Comparison of ENCODE assay signal across 22 cellular contexts in the genomic region with DNA sequence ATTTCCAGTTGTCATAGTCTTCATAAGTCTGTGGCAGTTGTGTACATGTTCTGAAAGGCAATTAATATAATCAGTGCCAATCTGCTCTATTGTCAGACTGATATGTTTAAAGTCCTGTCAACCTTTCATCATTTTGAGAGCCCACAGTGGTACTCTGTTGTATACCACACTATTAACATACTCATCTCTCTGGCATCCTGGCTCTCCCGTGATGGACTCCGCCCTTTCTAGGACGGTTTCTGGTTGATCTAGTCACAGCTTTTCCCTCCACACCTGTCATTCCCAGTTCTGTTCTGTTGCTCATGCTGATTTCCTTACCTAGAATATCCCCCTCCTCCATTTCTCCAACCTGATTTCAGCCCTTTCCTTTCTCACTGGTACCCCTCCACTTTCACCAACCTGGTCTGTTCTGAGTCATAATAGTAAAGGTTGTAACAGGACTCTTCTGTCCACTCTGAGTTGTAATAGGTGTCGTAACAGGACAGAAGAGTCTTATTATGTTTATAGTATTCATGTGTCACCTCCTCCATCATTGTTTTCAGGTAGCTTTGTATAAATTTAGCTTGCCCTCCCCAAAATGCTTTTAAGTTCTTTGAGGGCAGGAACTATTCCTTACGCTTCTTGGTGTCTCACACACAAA. TPM values are rescaled to one million over a fixed set of nuclear protein-coding genes. Genes with fewer than 3 reads are reported as not detected.
A peak's percentile ranks its signal among the peaks of the same experiment; 100 is the strongest.
DNase-seq lines count a peak whose midpoint lies in the region; ATAC-seq and TF ChIP-seq lines count a peak whose summit lies in the region.
"Had no signal": no experiment of that assay in that cellular context is flagged by ENCODE, and none has a peak within 500 bp of the region (broad histone marks: within the 10 kb centered on the region; RNA-seq: fewer than 3 reads in every experiment).

No MANE protein-coding gene starts in this region.

- no peaks in the 10 kb centered on the region for H3K9me3 Mint-ChIP-seq in T-helper 2 cell treated with Interferon-gamma antibody and Interleukin-4, amounts not matched to agents 5 μg/mL and 100 μg/mL, for 36 hours
- H3K9me3 Mint-ChIP-seq: activated naive CD8-positive, alpha-beta T cell treated with anti-CD3 and anti-CD28 coated beads for 36 hours; activated T-helper 17 cell treated with anti-CD3 and anti-CD28 coated beads, Interleukin-2, amount 50 U/mL, for 72 hours; nephron progenitor cell had no signal

- WGBS in smooth muscle cell (ENCODE audit: low lambda C conversion rate): 84% methylated on average over 5 of the region's 5 CpGs

- ATAC-seq in GM21737 (IDR thresholded peaks at IDR 0.05; ENCODE audit: unreplicated experiment) (no peak), HG02973 (IDR thresholded peaks at IDR 0.05; ENCODE audit: unreplicated experiment) (no peak)
- ATAC-seq: activated CD4-positive, CD25-positive, alpha-beta regulatory T cell treated with anti-CD3 and anti-CD28 coated beads, Interleukin-2, amount 50 U/mL, for 24 hours; activated T-helper 17 cell treated with anti-CD3 and anti-CD28 coated beads, Interleukin-2, amount 50 U/mL, for 72 hours; stimulated activated naive CD8-positive, alpha-beta T cell treated with anti-CD3 and anti-CD28 coated beads, Interleukin-15, Interleukin-2, amounts not matched to agents 100 U/mL and 50 U/mL, for 24 hours had no signal

- no peak overlapping the region for H3K27ac Mint-ChIP-seq in T-helper 2 cell treated with Interferon-gamma antibody and Interleukin-4, amounts not matched to agents 5 μg/mL and 100 μg/mL, for 36 hours
- H3K27ac Mint-ChIP-seq: activated naive CD8-positive, alpha-beta T cell treated with anti-CD3 and anti-CD28 coated beads for 36 hours; activated T-helper 17 cell treated with anti-CD3 and anti-CD28 coated beads, Interleukin-2, amount 50 U/mL, for 72 hours; nephron progenitor cell had no signal

- H2AFZ ChIP-seq in smooth muscle cell (ENCODE audit: low read depth): no peak overlapping the region

- DNase-seq in NCI-H748 (lab: John Stamatoyannopoulos, UW; ENCODE audit: unreplicated experiment) (peak; percentile 16), NCI-H748 treated with DMSO at 0.1 percent for 48 hours (lab: John Stamatoyannopoulos, UW) (no peak), MG63 (peak; percentile 49), epithelial cell of esophagus (ENCODE audit: low read depth) (peak; percentile 87), smooth muscle cell (lab: John Stamatoyannopoulos, UW; ENCODE audit: unreplicated experiment) (no peak)
- DNase-seq in T-helper 2 cell treated with Interferon-gamma antibody and Interleukin-4, amounts not matched to agents 5 μg/mL and 100 μg/mL, for 36 hours (ENCODE audit: low spot score): no peak
- DNase-seq: activated naive CD8-positive, alpha-beta T cell treated with anti-CD3 and anti-CD28 coated beads for 36 hours; foreskin melanocyte; NCI-H1092 treated with DMSO at 0.1 percent for 48 hours; NCI-H2029 treated with DMSO at 0.1 percent for 48 hours; NCI-H510A; nephron progenitor cell; SIG-M5; stimulated activated naive CD8-positive, alpha-beta T cell treated with anti-CD3 and anti-CD28 coated beads, Interleukin-15, Interleukin-2, amounts not matched to agents 100 U/mL and 50 U/mL, for 24 hours had no signal

- peaks cover 5% of the 10 kb centered on the region for H3K79me2 ChIP-seq in smooth muscle cell (ENCODE audit: low read depth)

- H3K9me3 ChIP-seq in MG63 (no peaks in the 10 kb centered on the region), smooth muscle cell (replicated peaks; ENCODE audit: low read depth) (no peaks in the 10 kb centered on the region)
- H3K9me3 ChIP-seq: BLaER1 treated with 17β-estradiol and CSF1 and Interleukin-3, amounts not matched to agents 10 nM and 100 nM; tibial nerve had no signal

- H3K4me3 ChIP-seq in MG63 (no peak overlapping the region), epithelial cell of esophagus (ENCODE audit: low read length) (no peak overlapping the region), smooth muscle cell (no peak overlapping the region)
- H3K4me3 ChIP-seq: BLaER1 treated with 17β-estradiol and CSF1 and Interleukin-3, amounts not matched to agents 10 nM and 100 nM; tibial nerve had no signal

- H3K27ac ChIP-seq in smooth muscle cell (ENCODE audit: low read depth): peak overlapping the region; percentile 39
- H3K27ac ChIP-seq: 22Rv1; BLaER1 treated with 17β-estradiol and CSF1 and Interleukin-3, amounts not matched to agents 10 nM and 100 nM; KMS-11; tibial nerve had no signal

- no peaks in the 10 kb centered on the region for H3K4me1 ChIP-seq in smooth muscle cell (ENCODE audit: low read depth)

- H3F3A ChIP-seq in smooth muscle cell (ENCODE audit: low read depth): peaks cover 4% of the 10 kb centered on the region

- H3K36me3 ChIP-seq in MG63 (peaks cover 36% of the 10 kb centered on the region), smooth muscle cell (ENCODE audit: low read depth) (no peaks in the 10 kb centered on the region)

- TF ChIP-seq CTCF in epithelial cell of esophagus (IDR thresholded peaks at IDR 0.05; ENCODE audit: insufficient read depth, low read depth, low read length, missing control alignments): no peak
- TF ChIP-seq CTCF in smooth muscle cell (IDR thresholded peaks at IDR 0.05; ENCODE audit: borderline replicate concordance, insufficient read depth, poor library complexity, severe bottlenecking): no peak

- H3K9ac ChIP-seq in smooth muscle cell (ENCODE audit: low read depth): no peak overlapping the region
- H3K9ac ChIP-seq: BLaER1 treated with 17β-estradiol and CSF1 and Interleukin-3, amounts not matched to agents 10 nM and 100 nM; KMS-11 had no signal

- peaks cover 33% of the 10 kb centered on the region for H3K36me3 Mint-ChIP-seq in T-helper 2 cell treated with Interferon-gamma antibody and Interleukin-4, amounts not matched to agents 5 μg/mL and 100 μg/mL, for 36 hours (ENCODE audit: low read depth)

- no peak overlapping the region for H3K4me3 Mint-ChIP-seq in T-helper 2 cell treated with Interferon-gamma antibody and Interleukin-4, amounts not matched to agents 5 μg/mL and 100 μg/mL, for 36 hours
- H3K4me3 Mint-ChIP-seq: activated naive CD8-positive, alpha-beta T cell treated with anti-CD3 and anti-CD28 coated beads for 36 hours; activated T-helper 17 cell treated with anti-CD3 and anti-CD28 coated beads, Interleukin-2, amount 50 U/mL, for 72 hours; nephron progenitor cell had no signal

- no peak overlapping the region for H3K4me2 ChIP-seq in smooth muscle cell
- H3K4me2 ChIP-seq: BLaER1 treated with 17β-estradiol and CSF1 and Interleukin-3, amounts not matched to agents 10 nM and 100 nM; KMS-11 had no signal

- H3K27me3 ChIP-seq in MG63: no peaks in the 10 kb centered on the region
- no peaks in the 10 kb centered on the region for H3K27me3 ChIP-seq in smooth muscle cell (ENCODE audit: low read depth)
- H3K27me3 ChIP-seq: BLaER1 treated with 17β-estradiol and CSF1 and Interleukin-3, amounts not matched to agents 10 nM and 100 nM; tibial nerve had no signal

- H3K4me1 Mint-ChIP-seq in T-helper 2 cell treated with Interferon-gamma antibody and Interleukin-4, amounts not matched to agents 5 μg/mL and 100 μg/mL, for 36 hours (ENCODE audit: low read depth): peaks cover 13% of the 10 kb centered on the region

- no peaks in the 10 kb centered on the region for H4K20me1 ChIP-seq in smooth muscle cell (ENCODE audit: low read depth)
- H4K20me1 ChIP-seq: BLaER1 treated with 17β-estradiol and CSF1 and Interleukin-3, amounts not matched to agents 10 nM and 100 nM had no signal

- no peaks in the 10 kb centered on the region for H3K27me3 Mint-ChIP-seq in T-helper 2 cell treated with Interferon-gamma antibody and Interleukin-4, amounts not matched to agents 5 μg/mL and 100 μg/mL, for 36 hours (ENCODE audit: low read depth)
- H3K27me3 Mint-ChIP-seq: activated naive CD8-positive, alpha-beta T cell treated with anti-CD3 and anti-CD28 coated beads for 36 hours; activated T-helper 17 cell treated with anti-CD3 and anti-CD28 coated beads, Interleukin-2, amount 50 U/mL, for 72 hours had no signal

RNA-seq across cellular contexts. Expression of a gene that starts 4.1 kb away (rescaled TPM):
- total RNA-seq in MG63 (2014; rRNA removed; shearing (Covaris generic); ENCODE audit: low replicate concordance): 16.4 and 27.6 TPM in 2 replicates
- total RNA-seq in smooth muscle cell: 8.5 and 10.0 TPM in 2 replicates
- 4.7 and 6.3 TPM in 2 replicates for polyA plus RNA-seq in smooth muscle cell

RNA-seq across cellular contexts. Expression of a gene that starts 4.3 kb away (rescaled TPM):
- total RNA-seq in MG63 (2014; rRNA removed; shearing (Covaris generic); ENCODE audit: low replicate concordance): 102 and 121 TPM in 2 replicates
- total RNA-seq in smooth muscle cell: 38.3 and 47.8 TPM in 2 replicates
- 36.7 and 41.0 TPM in 2 replicates for polyA plus RNA-seq in smooth muscle cell

Comparison
In these comparisons a context has a peak if more than half of its experiments do, and no peak if none do; other contexts are left out.
1. DNase-seq: peak in NCI-H748 (single experiment), MG63 (single experiment) and epithelial cell of esophagus (single experiment); none in NCI-H748 treated with DMSO at 0.1 percent for 48 hours (single experiment), smooth muscle cell (single experiment) and T-helper 2 cell treated with Interferon-gamma antibody and Interleukin-4, amounts not matched to agents 5 μg/mL and 100 μg/mL, for 36 hours (single experiment).